3 cellular contexts compared by ENCODE assay signal in genomic region chr4:28151314-28151713, GRCh38.
A peak's percentile ranks its signal among the peaks of the same experiment; 100 is the strongest.
TF ChIP-seq lines count a peak whose summit lies in the region.

No MANE protein-coding gene starts in this region.

TF ChIP-seq in HepG2, 621 proteins besides CTCF, POLR2A, EP300 and RAD21 (continued from another document):
- TF ChIP-seq MAFK (conservative IDR thresholded peaks at IDR 0.05 in 1 of 2, IDR thresholded peaks at IDR 0.05 in 1 of 2; ENCODE audit: low read length in 2 of 2) (peak; percentile 31 to 35; a peak in 2 of 4 replicates), ZNF362 (CRISPR knock-in tag; IDR thresholded peaks at IDR 0.05; ENCODE audit: borderline replicate concordance) (no peak), FLYWCH1 (CRISPR knock-in tag; IDR thresholded peaks at IDR 0.05) (no peak), NFE2L2 (IDR thresholded peaks at IDR 0.05; ENCODE audit: low read length) (peak; percentile 76; the same call in 1 of the 2 replicates), MAFF (IDR thresholded peaks at IDR 0.05; ENCODE audit: low read depth, low read length) (0 out of 2 replicates have a peak, but pooled peaks have one; percentile 41)

TF ChIP-seq in A549, 52 proteins besides CTCF, POLR2A, EP300 and RAD21 (continued from another document):
- no peak for TF ChIP-seq CHD4 (IDR thresholded peaks at IDR 0.05; ENCODE audit: borderline replicate concordance)
- no peak for TF ChIP-seq ESRRA (IDR thresholded peaks at IDR 0.05; ENCODE audit: borderline replicate concordance, low read length)
- no peak for TF ChIP-seq POLR2AphosphoS2 (conservative IDR thresholded peaks at IDR 0.05; ENCODE audit: low read length)
- peak; percentile 42; the same call in 1 of the 2 replicates for TF ChIP-seq NFE2L2 (conservative IDR thresholded peaks at IDR 0.05; ENCODE audit: low read length)
- TF ChIP-seq JUN (IDR thresholded peaks at IDR 0.05), result no peak
- TF ChIP-seq E2F6 (IDR thresholded peaks at IDR 0.05; ENCODE audit: borderline replicate concordance, low read depth), result no peak
- TF ChIP-seq KDM5A (IDR thresholded peaks at IDR 0.05), result no peak
- no peak for TF ChIP-seq FOSL2 (IDR thresholded peaks at IDR 0.05)
- no peak for TF ChIP-seq FOSL2 (CRISPR knock-in tag; IDR thresholded peaks at IDR 0.05)
- no peak for TF ChIP-seq EHMT2 (IDR thresholded peaks at IDR 0.05; ENCODE audit: low read depth)
- TF ChIP-seq ZFP36 (IDR thresholded peaks at IDR 0.05; ENCODE audit: borderline replicate concordance, partially characterized antibody), result no peak
- no peak for TF ChIP-seq RARB (CRISPR knock-in tag; IDR thresholded peaks at IDR 0.05)
- TF ChIP-seq NPAS2 (CRISPR knock-in tag; IDR thresholded peaks at IDR 0.05; ENCODE audit: borderline replicate concordance), result no peak
- TF ChIP-seq RFX5 (IDR thresholded peaks at IDR 0.05), result no peak
- peak; percentile 51 for TF ChIP-seq MAFK (IDR thresholded peaks at IDR 0.05; ENCODE audit: partially characterized antibody)
- no peak for TF ChIP-seq TP53 (CRISPR knock-in tag; IDR thresholded peaks at IDR 0.05)

TF ChIP-seq in IMR-90, 13 proteins besides CTCF, POLR2A, EP300 and RAD21:
- TF ChIP-seq, protein P1, sequence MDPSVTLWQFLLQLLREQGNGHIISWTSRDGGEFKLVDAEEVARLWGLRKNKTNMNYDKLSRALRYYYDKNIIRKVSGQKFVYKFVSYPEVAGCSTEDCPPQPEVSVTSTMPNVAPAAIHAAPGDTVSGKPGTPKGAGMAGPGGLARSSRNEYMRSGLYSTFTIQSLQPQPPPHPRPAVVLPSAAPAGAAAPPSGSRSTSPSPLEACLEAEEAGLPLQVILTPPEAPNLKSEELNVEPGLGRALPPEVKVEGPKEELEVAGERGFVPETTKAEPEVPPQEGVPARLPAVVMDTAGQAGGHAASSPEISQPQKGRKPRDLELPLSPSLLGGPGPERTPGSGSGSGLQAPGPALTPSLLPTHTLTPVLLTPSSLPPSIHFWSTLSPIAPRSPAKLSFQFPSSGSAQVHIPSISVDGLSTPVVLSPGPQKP (IDR thresholded peaks at IDR 0.05; ENCODE audit: borderline replicate concordance, low read depth, low read length), result no peak
- TF ChIP-seq NFE2L2 (IDR thresholded peaks at IDR 0.05; ENCODE audit: low read depth, low read length) (peak; percentile 58), MAFK (IDR thresholded peaks at IDR 0.05; ENCODE audit: low read depth, low read length) (peak; percentile 37; the same call in 1 of the 2 replicates)
TF ChIP-seq in IMR-90: peak in this region for 2.
